12 cellular contexts compared by ENCODE assay signal in genomic region chr19:485583-486236, GRCh38. TPM values are rescaled to one million over a fixed set of nuclear protein-coding genes. Genes with fewer than 3 reads are reported as not detected.
DNase-seq lines count a peak whose midpoint lies in the region; ATAC-seq, FAIRE-seq and TF ChIP-seq lines count a peak whose summit lies in the region.
"Had no signal": no experiment of that assay in that cellular context is flagged by ENCODE, and none has a peak within 500 bp of the region (broad histone marks: within the 10 kb centered on the region; RNA-seq: fewer than 3 reads in every experiment).

No MANE protein-coding gene starts in this region.

- in situ Hi-C loops in brain microvascular endothelial cell (cut with HindIII; ENCODE audit: low pct_ligation_motif_present, low sequenced_read_pairs): no loop called here

- no peaks in the 10 kb centered on the region for H3K79me2 ChIP-seq in ACC112 (ENCODE audit: control insufficient read depth, insufficient read depth, low read length, unreplicated experiment)

- no peak for FAIRE-seq in bronchial epithelial cell (lab: Jason Lieb, UNC)
- FAIRE-seq: TTC549 had no signal

- H3K36me3 Mint-ChIP-seq in memory B cell: peaks cover 6% of the 10 kb centered on the region
- H3K36me3 Mint-ChIP-seq: naive thymus-derived CD8-positive, alpha-beta T cell had no signal

- peaks cover 7% of the 10 kb centered on the region for H3K9me3 Mint-ChIP-seq in memory B cell

- DNase-seq in M059J (ENCODE audit: low read depth) (peak; percentile 64), bronchial epithelial cell (ENCODE audit: low read depth) (peak; percentile 33), memory B cell (ENCODE audit: low spot score in 2 of 2) (no peak), amniotic stem cell (lab: John Stamatoyannopoulos, UW) (no peak), DMS53 treated with DMSO at 0.1 percent for 48 hours (lab: John Stamatoyannopoulos, UW; ENCODE audit: unreplicated experiment) (no peak), brain microvascular endothelial cell (no peak)
- DNase-seq: naive thymus-derived CD8-positive, alpha-beta T cell had no signal

- H3K4me1 ChIP-seq in ACC112 (ENCODE audit: control insufficient read depth, insufficient read depth, low read length, unreplicated experiment): peaks cover 11% of the 10 kb centered on the region

- H3K27me3 Mint-ChIP-seq in memory B cell: peaks cover 4% of the 10 kb centered on the region

- TF ChIP-seq CTCF in bronchial epithelial cell (IDR thresholded peaks at IDR 0.05; ENCODE audit: insufficient read depth, low read length, severe bottlenecking): no peak
- no peak for TF ChIP-seq CTCF in brain microvascular endothelial cell (IDR thresholded peaks at IDR 0.05; ENCODE audit: low read depth, low read length, missing control alignments)

- no peak overlapping the region for H3K27ac Mint-ChIP-seq in memory B cell
- H3K27ac Mint-ChIP-seq: stimulated activated naive CD8-positive, alpha-beta T cell treated with anti-CD3 and anti-CD28 coated beads, Interleukin-15, Interleukin-2, amounts not matched to agents 100 ng/mL and 50 ng/mL, for 24 hours had no signal

- peak overlapping the region; percentile 11; the same call in 1 of the 2 replicates for H3K4me3 ChIP-seq in ACC112 (ENCODE audit: low read depth, low read length)
- H3K4me3 ChIP-seq in bronchial epithelial cell (ENCODE audit: low read depth, low read length): no peak overlapping the region
- no peak overlapping the region for H3K4me3 ChIP-seq in brain microvascular endothelial cell (ENCODE audit: low read depth, low read length)
- H3K4me3 ChIP-seq: BLaER1 treated with 17β-estradiol and CSF1 and Interleukin-3, amounts not matched to agents 10 nM and 100 nM had no signal

- H2AFZ ChIP-seq in ACC112 (ENCODE audit: low read length, unreplicated experiment): no peak overlapping the region

- peaks cover 12% of the 10 kb centered on the region for H3K4me1 Mint-ChIP-seq in memory B cell

- ATAC-seq in memory B cell (ENCODE audit: low read depth) (no peak), GM19463 (IDR thresholded peaks at IDR 0.05; ENCODE audit: unreplicated experiment) (no peak)
- ATAC-seq: naive thymus-derived CD8-positive, alpha-beta T cell had no signal

- H3K27ac ChIP-seq in ACC112 (ENCODE audit: low read depth, low read length) (peak overlapping the region; percentile 45; the same call in 1 of the 2 replicates), brain microvascular endothelial cell (no peak overlapping the region)
- H3K27ac ChIP-seq: BLaER1 treated with 17β-estradiol and CSF1 and Interleukin-3, amounts not matched to agents 10 nM and 100 nM had no signal

- no peaks in the 10 kb centered on the region for H3K36me3 ChIP-seq in ACC112 (ENCODE audit: insufficient read depth, low read length)
- no peaks in the 10 kb centered on the region for H3K36me3 ChIP-seq in bronchial epithelial cell (ENCODE audit: control insufficient read depth, insufficient read depth, low read length)
- no peaks in the 10 kb centered on the region for H3K36me3 ChIP-seq in brain microvascular endothelial cell (replicated peaks)
- H3K36me3 ChIP-seq: BLaER1 treated with 17β-estradiol and CSF1 and Interleukin-3, amounts not matched to agents 10 nM and 100 nM had no signal

- H3K4me3 Mint-ChIP-seq in memory B cell: peak overlapping the region; percentile 27
- H3K4me3 Mint-ChIP-seq: stimulated activated naive CD8-positive, alpha-beta T cell treated with anti-CD3 and anti-CD28 coated beads, Interleukin-15, Interleukin-2, amounts not matched to agents 100 ng/mL and 50 ng/mL, for 24 hours had no signal

- H3K27me3 ChIP-seq in ACC112 (ENCODE audit: insufficient read depth, low read length) (no peaks in the 10 kb centered on the region), bronchial epithelial cell (ENCODE audit: control insufficient read depth, insufficient read depth, low read length) (no peaks in the 10 kb centered on the region), brain microvascular endothelial cell (replicated peaks) (no peaks in the 10 kb centered on the region)
- H3K27me3 ChIP-seq: BLaER1 treated with 17β-estradiol and CSF1 and Interleukin-3, amounts not matched to agents 10 nM and 100 nM had no signal

RNA-seq across cellular contexts. Expression of gene MADCAM1, which starts 10.6 kb away (rescaled TPM):
- total RNA-seq in M059J (2014; rRNA removed; shearing (Covaris generic)): not detected in 2 replicates
- total RNA-seq in bronchial epithelial cell: not detected in 2 replicates

RNA-seq across cellular contexts. Expression of gene TPGS1, which starts 21.6 kb away (rescaled TPM):
- 43.6 and 43.9 TPM in 2 replicates for total RNA-seq in M059J (2014; rRNA removed; shearing (Covaris generic))
- 16.8 and 23.2 TPM in 2 replicates for total RNA-seq in bronchial epithelial cell

RNA-seq across cellular contexts. Expression of gene SHC2, which starts 24.9 kb away (rescaled TPM):
- total RNA-seq in M059J (2014; rRNA removed; shearing (Covaris generic)): 0.05 TPM in 1 of 2 replicates, not detected in the other
- under 0.01 and 0.51 TPM in 2 replicates for total RNA-seq in bronchial epithelial cell

RNA-seq across cellular contexts. Expression of gene CDC34, which starts 45.9 kb away (rescaled TPM):
- 50.6 and 57.4 TPM in 2 replicates for total RNA-seq in M059J (2014; rRNA removed; shearing (Covaris generic))
- 143 and 169 TPM in 2 replicates for total RNA-seq in bronchial epithelial cell

RNA-seq across cellular contexts. Expression of gene GZMM, which starts 58.1 kb away (rescaled TPM):
- 0.84 and 1.6 TPM in 2 replicates for total RNA-seq in M059J (2014; rRNA removed; shearing (Covaris generic))
- not detected in 2 replicates for total RNA-seq in bronchial epithelial cell

Comparison
In these comparisons a context has a peak if more than half of its experiments do, and no peak if none do; other contexts are left out.
1. DNase-seq: peak in M059J (single experiment) and bronchial epithelial cell (single experiment); none in memory B cell (0 of 2), amniotic stem cell (single experiment), DMS53 treated with DMSO at 0.1 percent for 48 hours (single experiment) and brain microvascular endothelial cell (single experiment).